1 cellular context compared by ENCODE assay signal in genomic region chr13:52830946-52831345, GRCh38.
TF ChIP-seq lines count a peak whose summit lies in the region.

No MANE protein-coding gene starts in this region.

TF ChIP-seq in IMR-90, 13 proteins besides CTCF, POLR2A, EP300 and RAD21:
- TF ChIP-seq NFE2L2 (IDR thresholded peaks at IDR 0.05; ENCODE audit: low read depth, low read length), result no peak
- no peak for TF ChIP-seq MAZ (IDR thresholded peaks at IDR 0.05; ENCODE audit: borderline replicate concordance, low read depth, low read length)
- TF ChIP-seq USF2 (IDR thresholded peaks at IDR 0.05; ENCODE audit: low read depth, low read length), result no peak
- TF ChIP-seq SMC3 (IDR thresholded peaks at IDR 0.05; ENCODE audit: low read depth, low read length), result no peak
- TF ChIP-seq RFX5 (IDR thresholded peaks at IDR 0.05; ENCODE audit: low read depth, low read length), result no peak
- TF ChIP-seq MXI1 (IDR thresholded peaks at IDR 0.05; ENCODE audit: borderline replicate concordance, low read depth, low read length), result no peak
- TF ChIP-seq RCOR1 (IDR thresholded peaks at IDR 0.05; ENCODE audit: insufficient replicate concordance, low read length), result no peak
- no peak for TF ChIP-seq FOS (IDR thresholded peaks at IDR 0.05; ENCODE audit: low read depth, low read length)
- TF ChIP-seq CHD1 (IDR thresholded peaks at IDR 0.05; ENCODE audit: low read depth, low read length), result no peak
- TF ChIP-seq BHLHE40 (IDR thresholded peaks at IDR 0.05; ENCODE audit: low read depth, low read length), result no peak
- TF ChIP-seq, protein P1, sequence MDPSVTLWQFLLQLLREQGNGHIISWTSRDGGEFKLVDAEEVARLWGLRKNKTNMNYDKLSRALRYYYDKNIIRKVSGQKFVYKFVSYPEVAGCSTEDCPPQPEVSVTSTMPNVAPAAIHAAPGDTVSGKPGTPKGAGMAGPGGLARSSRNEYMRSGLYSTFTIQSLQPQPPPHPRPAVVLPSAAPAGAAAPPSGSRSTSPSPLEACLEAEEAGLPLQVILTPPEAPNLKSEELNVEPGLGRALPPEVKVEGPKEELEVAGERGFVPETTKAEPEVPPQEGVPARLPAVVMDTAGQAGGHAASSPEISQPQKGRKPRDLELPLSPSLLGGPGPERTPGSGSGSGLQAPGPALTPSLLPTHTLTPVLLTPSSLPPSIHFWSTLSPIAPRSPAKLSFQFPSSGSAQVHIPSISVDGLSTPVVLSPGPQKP (IDR thresholded peaks at IDR 0.05; ENCODE audit: borderline replicate concordance, low read depth, low read length), result no peak
- TF ChIP-seq CEBPB (IDR thresholded peaks at IDR 0.05; ENCODE audit: low read depth, low read length), result no peak
- TF ChIP-seq MAFK (IDR thresholded peaks at IDR 0.05; ENCODE audit: low read depth, low read length), result no peak
TF ChIP-seq in IMR-90: peak in this region for 0.
